Comparison of ENCODE assay signal across 10 cellular contexts in genomic region chr14:37583358-37584210, GRCh38. TPM values are rescaled to one million over a fixed set of nuclear protein-coding genes. Genes with fewer than 3 reads are reported as not detected.
DNase-seq lines count a peak whose midpoint lies in the region; ATAC-seq, FAIRE-seq and TF ChIP-seq lines count a peak whose summit lies in the region.
"Had no signal": no experiment of that assay in that cellular context is flagged by ENCODE, and none has a peak within 500 bp of the region (broad histone marks: within the 10 kb centered on the region; RNA-seq: fewer than 3 reads in every experiment).

No MANE protein-coding gene starts in this region.

- no peaks in the 10 kb centered on the region for H3K9me3 ChIP-seq in A549
- no peaks in the 10 kb centered on the region for H3K9me3 ChIP-seq in MG63
- no peaks in the 10 kb centered on the region for H3K9me3 ChIP-seq in SJSA1 (replicated peaks)
- no peaks in the 10 kb centered on the region for H3K9me3 ChIP-seq in HepG2 (ENCODE audit: low read length)

- intact Hi-C loops in HepG2 (cut with micrococcal nuclease; ENCODE audit: unreplicated experiment): no loop called here

- peak overlapping the region; percentile 81 for H3K4me3 ChIP-seq in A549
- H3K4me3 ChIP-seq in MG63: peak overlapping the region; percentile 44
- peak overlapping the region; percentile 34 for H3K4me3 ChIP-seq in SJSA1
- H3K4me3 ChIP-seq in HepG2 (replicated peaks in 1 of 3; ENCODE audit: insufficient read depth in 1 of 3, low read depth in 2 of 3, low read length in 3 of 3): peak overlapping the region; percentile 46 to 70 (median 68); a peak in 5 of 6 replicates

- CTCF ChIA-PET in A549 (lab: Yijun Ruan, JAX): interaction anchor here (1.3 to 1.6 kb wide), 2 partner anchors 17 to 23 kb away, joined by 3 read pairs; no protein-coding TSS in a partner anchor
- CTCF ChIA-PET in HepG2 (lab: Yijun Ruan, JAX; ENCODE audit: low intra/inter-chr PET ratio, low total read pairs): no interaction called here

- in situ Hi-C loops in HepG2 (cut with HindIII; ENCODE audit: extremely low pct_ligation_motif_present, low pct_unique_long_range_greater_than_20kb): no loop called here

- H3K4me1 Mint-ChIP-seq in activated T-helper 17 cell treated with anti-CD3 and anti-CD28 coated beads, Interleukin-2, amount 50 U/mL, for 72 hours: no peaks in the 10 kb centered on the region

- H3K36me3 Mint-ChIP-seq in activated T-helper 17 cell treated with anti-CD3 and anti-CD28 coated beads, Interleukin-2, amount 50 U/mL, for 72 hours (ENCODE audit: low read depth): peaks cover 5% of the 10 kb centered on the region

- TF ChIP-seq POLR2A in A549 (IDR thresholded peaks at IDR 0.05; ENCODE audit: low read length): peak; percentile 25
- peak in 1 of 2 experiments; percentile 41; a peak in 2 of 4 replicates for TF ChIP-seq POLR2A in HepG2 (IDR thresholded peaks at IDR 0.05; ENCODE audit: insufficient read depth in 1 of 2, low read depth in 2 of 2, low read length in 2 of 2)

- ATAC-seq in A549 (peak; percentile 78 to 82), HepG2 (peak; percentile 64), HG02610 (IDR thresholded peaks at IDR 0.05; ENCODE audit: unreplicated experiment) (no peak)
- no peak for ATAC-seq in activated T-helper 17 cell treated with anti-CD3 and anti-CD28 coated beads, Interleukin-2, amount 50 U/mL, for 72 hours (replicated peaks)

- peaks cover 34% of the 10 kb centered on the region for H3K27me3 Mint-ChIP-seq in activated T-helper 17 cell treated with anti-CD3 and anti-CD28 coated beads, Interleukin-2, amount 50 U/mL, for 72 hours

- peak overlapping the region; percentile 47 for H3K9ac ChIP-seq in HepG2 (ENCODE audit: insufficient read depth, low read depth, low read length)

- H3K27ac Mint-ChIP-seq in activated T-helper 17 cell treated with anti-CD3 and anti-CD28 coated beads, Interleukin-2, amount 50 U/mL, for 72 hours: no peak overlapping the region

- peaks cover 30% of the 10 kb centered on the region for H3K4me1 ChIP-seq in A549
- peaks cover 10% of the 10 kb centered on the region; the same call in 1 of the 2 replicates for H3K4me1 ChIP-seq in SJSA1 (replicated peaks)
- peaks cover 24% of the 10 kb centered on the region for H3K4me1 ChIP-seq in HepG2 (ENCODE audit: insufficient read depth, low read length)

- no peaks in the 10 kb centered on the region for H3K9me3 Mint-ChIP-seq in activated T-helper 17 cell treated with anti-CD3 and anti-CD28 coated beads, Interleukin-2, amount 50 U/mL, for 72 hours

- TF ChIP-seq RAD21 in A549 (conservative IDR thresholded peaks at IDR 0.05 in 1 of 2, IDR thresholded peaks at IDR 0.05 in 1 of 2) (no peak), HepG2 (CRISPR knock-in tag; IDR thresholded peaks at IDR 0.05) (peak; percentile 48)

- TF ChIP-seq CTCF in A549 (IDR thresholded peaks at IDR 0.05) (0 out of 3 replicates have a peak, but pooled peaks have one; percentile 6), HepG2 (CRISPR knock-in tag; IDR thresholded peaks at IDR 0.05) (peak; percentile 32; the same call in 1 of the 2 replicates)

- H3K4me3 Mint-ChIP-seq in activated T-helper 17 cell treated with anti-CD3 and anti-CD28 coated beads, Interleukin-2, amount 50 U/mL, for 72 hours: no peak overlapping the region

- no TSS peak for BruUV-seq in HepG2 (replicated peaks; lab: Mats Ljungman, UMichigan)

- H3K27me3 ChIP-seq in MG63 (peaks cover 3% of the 10 kb centered on the region; the same call in 1 of the 2 replicates), SJSA1 (replicated peaks) (0 out of 2 replicates have a peak, but pooled peaks cover 2% of the 10 kb centered on the region), HepG2 (ENCODE audit: control insufficient read depth in 1 of 2, insufficient read depth in 2 of 2, low read length in 2 of 2) (no peaks in the 10 kb centered on the region; a peak in 1 of 5 replicates)

- no peaks in the 10 kb centered on the region for H4K20me1 ChIP-seq in HepG2 (ENCODE audit: insufficient read depth, low read length)

- under 1% methylated on average over 36 of the region's 67 CpGs for WGBS in A549 (ENCODE audit: missing lambda C conversion rate)
- WGBS in HepG2 (ENCODE audit: low lambda C conversion rate): 73% methylated on average over 67 of the region's 67 CpGs

- H3K36me3 ChIP-seq in MG63 (no peaks in the 10 kb centered on the region), SJSA1 (no peaks in the 10 kb centered on the region), HepG2 (replicated peaks in 1 of 2; ENCODE audit: control insufficient read depth in 1 of 2, insufficient read depth in 2 of 2, low read length in 2 of 2) (no peaks in the 10 kb centered on the region)

- TF ChIP-seq EP300 in A549 (IDR thresholded peaks at IDR 0.05) (no peak), HepG2 (IDR thresholded peaks at IDR 0.05; ENCODE audit: low read depth in 2 of 2, low read length in 2 of 2) (no peak), HepG2 (CRISPR knock-in tag; IDR thresholded peaks at IDR 0.05; ENCODE audit: borderline replicate concordance) (peak; percentile 54; the same call in 1 of the 2 replicates)

- POLR2A ChIA-PET in A549 (lab: Yijun Ruan, JAX): no interaction called here
- POLR2A ChIA-PET in HepG2 (lab: Yijun Ruan, JAX): interaction anchor here (1.1 to 3.4 kb wide), 3 partner anchors 12 to 346 kb away, joined by 3 to 15 read pairs (median 4); partner anchors contain the start of genes FOXA1 and TTC6

- DNase-seq in A549 (ENCODE audit: low read depth in 1 of 2, low spot score in 1 of 2) (peak in 1 of 2 experiments; percentile 55), MG63 (peak; percentile 8), SJSA1 (ENCODE audit: low read depth in 1 of 2, low spot score in 2 of 2) (no peak), HepG2 (ENCODE audit: low spot score) (peak; percentile 54), hippocampal formation (lab: John Stamatoyannopoulos, UW) (no peak)
- DNase-seq in activated CD4-positive, CD25-positive, alpha-beta regulatory T cell treated with anti-CD3 and anti-CD28 coated beads, Interleukin-2, amount 50 U/mL, for 72 hours: no peak
- DNase-seq: amniotic stem cell had no signal

- FAIRE-seq in A549 (lab: Jason Lieb, UNC) (no peak), HepG2 (lab: Jason Lieb, UNC) (no peak)

- H3K4me2 ChIP-seq in A549 (peak overlapping the region; percentile 94), HepG2 (ENCODE audit: low read depth, low read length) (peak overlapping the region; percentile 45)

- peaks cover 4% of the 10 kb centered on the region for H3K79me2 ChIP-seq in HepG2 (ENCODE audit: insufficient read depth, low read length)

- no peak overlapping the region for H2AFZ ChIP-seq in HepG2 (ENCODE audit: low read length)

- peak overlapping the region; percentile 87 to 90 for H3K27ac ChIP-seq in A549
- no peak overlapping the region for H3K27ac ChIP-seq in SJSA1
- peak overlapping the region; percentile 43 for H3K27ac ChIP-seq in HepG2 (ENCODE audit: extremely low read length, insufficient read depth, low read length)

RNA-seq across cellular contexts. Expression of gene FOXA1, which starts 11.5 kb away (rescaled TPM):
- polyA plus RNA-seq in A549 (2011; rRNA removed): 17.9 and 18.1 TPM in 2 replicates
- polyA plus RNA-seq in A549 (2012; cell fraction: cytosol; rRNA removed): 11.1 and 15.1 TPM in 2 replicates
- polyA plus RNA-seq in A549 (2012; cell fraction: nucleus; rRNA removed): 14.2 and 22.2 TPM in 2 replicates
- 5.5 to 5.9 TPM (median 5.8 TPM) in 3 replicates for polyA plus RNA-seq in A549 (2017; fragmentation: RNase III; extraction: RNeasy Plus Mini Kit Qiagen cat#74134 plus additional on column Dnase treatment)
- 15.5 and 16.1 TPM in 2 replicates for polyA minus RNA-seq in A549 (2011; rRNA and poly(A)+ RNA removed)
- total RNA-seq in MG63 (2014; rRNA removed; shearing (Covaris generic); ENCODE audit: low replicate concordance): 0.64 TPM in 1 of 2 replicates, not detected in the other
- total RNA-seq in SJSA1 (2014; rRNA removed; shearing (Covaris generic)): 0.87 TPM in 1 of 2 replicates, not detected in the other
- 58.1 and 58.6 TPM in 2 replicates for total RNA-seq in HepG2 (2016; rRNA removed; fragmentation: Illumina TruSeq; extraction: Trizol)
- total RNA-seq in HepG2 (2016; cell fraction: cytosol; rRNA removed; fragmentation: Illumina TruSeq; extraction: Trizol; ENCODE audit: low read depth): 14.5 and 16.1 TPM in 2 replicates
- 51.7 and 53.7 TPM in 2 replicates for total RNA-seq in HepG2 (2016; cell fraction: insoluble cytoplasmic fraction; rRNA removed; fragmentation: Illumina TruSeq; extraction: Trizol)
- 58.2 and 61.8 TPM in 2 replicates for total RNA-seq in HepG2 (2016; cell fraction: membrane; rRNA removed; fragmentation: Illumina TruSeq; extraction: Trizol)
- total RNA-seq in HepG2 (2016; cell fraction: nucleus; rRNA removed; fragmentation: Illumina TruSeq; extraction: Trizol): 59.1 and 60.1 TPM in 2 replicates
- 43.4 and 47.6 TPM in 2 replicates for polyA plus RNA-seq in HepG2 (2011; rRNA removed)
- polyA plus RNA-seq in HepG2 (2011; cell fraction: cytosol; rRNA removed): 41.8 and 44.7 TPM in 2 replicates
- 54.5 and 66.1 TPM in 2 replicates for polyA plus RNA-seq in HepG2 (2011; cell fraction: nucleus; rRNA removed)
- polyA plus RNA-seq in HepG2 (2012): 32.0 and 32.4 TPM in 2 replicates
- polyA plus RNA-seq in HepG2 (2016; cell fraction: cytosol; fragmentation: Illumina TruSeq; extraction: Trizol; ENCODE audit: low read depth): 9.3 and 9.9 TPM in 2 replicates
- polyA plus RNA-seq in HepG2 (2016; cell fraction: insoluble cytoplasmic fraction; fragmentation: Illumina TruSeq; extraction: Trizol; ENCODE audit: low read depth): 93.1 and 102 TPM in 2 replicates
- polyA plus RNA-seq in HepG2 (2016; cell fraction: membrane; fragmentation: Illumina TruSeq; extraction: Trizol; ENCODE audit: low read depth): 37.3 and 39.0 TPM in 2 replicates
- 98.8 and 112 TPM in 2 replicates for polyA plus RNA-seq in HepG2 (2016; cell fraction: nucleus; fragmentation: Illumina TruSeq; extraction: Trizol; ENCODE audit: insufficient read depth, low read depth)
- polyA minus RNA-seq in HepG2 (2011; rRNA and poly(A)+ RNA removed; ENCODE audit: low replicate concordance): 4.0 and 60.9 TPM in 2 replicates
- polyA minus RNA-seq in HepG2 (2011; cell fraction: cytosol; rRNA and poly(A)+ RNA removed): 54.0 and 57.6 TPM in 2 replicates
- polyA minus RNA-seq in HepG2 (2011; cell fraction: nucleus; rRNA and poly(A)+ RNA removed): 76.0 and 85.0 TPM in 2 replicates
- under 1 TPM in 1 of 2 donors, not detected in 1; 0.21 TPM for total RNA-seq in activated T-helper 17 cell treated with anti-CD3 and anti-CD28 coated beads, Interleukin-2, amount 50 U/mL, for 72 hours
- total RNA-seq: T-helper 1 cell treated with Interleukin-12 subunit alpha and Interleukin-12 subunit beta and Interleukin-4 antibody, amounts not matched to agents 30 ng/mL and 1 ng/mL, for 36 hours had no signal

RNA-seq across cellular contexts. Expression of gene TTC6, which starts 11.8 kb away (rescaled TPM):
- polyA plus RNA-seq in A549 (2011; rRNA removed) (0.79 and 1.7 TPM in 2 replicates), A549 (2017; fragmentation: RNase III; extraction: RNeasy Plus Mini Kit Qiagen cat#74134 plus additional on column Dnase treatment) (0.21 to 0.41 TPM (median 0.34 TPM) in 3 replicates), HepG2 (2011; rRNA removed) (8.6 and 9.3 TPM in 2 replicates)
- polyA plus RNA-seq in A549 (2012; cell fraction: cytosol; rRNA removed): 0.18 and 0.22 TPM in 2 replicates
- polyA plus RNA-seq in A549 (2012; cell fraction: nucleus; rRNA removed): 0.53 and 1.3 TPM in 2 replicates
- 1.3 and 1.8 TPM in 2 replicates for polyA minus RNA-seq in A549 (2011; rRNA and poly(A)+ RNA removed)
- not detected in 2 replicates for total RNA-seq in MG63 (2014; rRNA removed; shearing (Covaris generic); ENCODE audit: low replicate concordance)
- not detected in 2 replicates for total RNA-seq in SJSA1 (2014; rRNA removed; shearing (Covaris generic))
- 13.2 and 27.4 TPM in 2 replicates for total RNA-seq in HepG2 (2016; rRNA removed; fragmentation: Illumina TruSeq; extraction: Trizol)
- total RNA-seq in HepG2 (2016; cell fraction: cytosol; rRNA removed; fragmentation: Illumina TruSeq; extraction: Trizol; ENCODE audit: low read depth): 21.5 and 24.0 TPM in 2 replicates
- 11.2 and 26.5 TPM in 2 replicates for total RNA-seq in HepG2 (2016; cell fraction: insoluble cytoplasmic fraction; rRNA removed; fragmentation: Illumina TruSeq; extraction: Trizol)
- 16.2 and 16.4 TPM in 2 replicates for total RNA-seq in HepG2 (2016; cell fraction: membrane; rRNA removed; fragmentation: Illumina TruSeq; extraction: Trizol)
- 87.8 and 88.1 TPM in 2 replicates for total RNA-seq in HepG2 (2016; cell fraction: nucleus; rRNA removed; fragmentation: Illumina TruSeq; extraction: Trizol)
- 2.6 and 3.9 TPM in 2 replicates for polyA plus RNA-seq in HepG2 (2011; cell fraction: cytosol; rRNA removed)
- 28.3 and 28.6 TPM in 2 replicates for polyA plus RNA-seq in HepG2 (2011; cell fraction: nucleus; rRNA removed)
- polyA plus RNA-seq in HepG2 (2012): 7.9 and 8.5 TPM in 2 replicates
- 3.5 and 4.5 TPM in 2 replicates for polyA plus RNA-seq in HepG2 (2016; cell fraction: cytosol; fragmentation: Illumina TruSeq; extraction: Trizol; ENCODE audit: low read depth)
- 5.4 and 8.4 TPM in 2 replicates for polyA plus RNA-seq in HepG2 (2016; cell fraction: insoluble cytoplasmic fraction; fragmentation: Illumina TruSeq; extraction: Trizol; ENCODE audit: low read depth)
- polyA plus RNA-seq in HepG2 (2016; cell fraction: membrane; fragmentation: Illumina TruSeq; extraction: Trizol; ENCODE audit: low read depth): 4.9 and 5.2 TPM in 2 replicates
- polyA plus RNA-seq in HepG2 (2016; cell fraction: nucleus; fragmentation: Illumina TruSeq; extraction: Trizol; ENCODE audit: insufficient read depth, low read depth): 52.2 and 52.8 TPM in 2 replicates
- 0.61 and 8.5 TPM in 2 replicates for polyA minus RNA-seq in HepG2 (2011; rRNA and poly(A)+ RNA removed; ENCODE audit: low replicate concordance)
- polyA minus RNA-seq in HepG2 (2011; cell fraction: cytosol; rRNA and poly(A)+ RNA removed): 4.9 and 5.1 TPM in 2 replicates
- 136 TPM in 2 replicates for polyA minus RNA-seq in HepG2 (2011; cell fraction: nucleus; rRNA and poly(A)+ RNA removed)
- not detected for total RNA-seq in activated T-helper 17 cell treated with anti-CD3 and anti-CD28 coated beads, Interleukin-2, amount 50 U/mL, for 72 hours
- total RNA-seq: T-helper 1 cell treated with Interleukin-12 subunit alpha and Interleukin-12 subunit beta and Interleukin-4 antibody, amounts not matched to agents 30 ng/mL and 1 ng/mL, for 36 hours had no signal

Comparison
In these comparisons a context has a peak if more than half of its experiments do, and no peak if none do; other contexts are left out.
1. ATAC-seq: peak in A549 (2 of 2) and HepG2 (single experiment); none in activated T-helper 17 cell treated with anti-CD3 and anti-CD28 coated beads, Interleukin-2, amount 50 U/mL, for 72 hours (single experiment) and HG02610 (single experiment).
2. DNase-seq: peak in MG63 (single experiment) and HepG2 (single experiment); none in SJSA1 (0 of 2), hippocampal formation (0 of 2) and activated CD4-positive, CD25-positive, alpha-beta regulatory T cell treated with anti-CD3 and anti-CD28 coated beads, Interleukin-2, amount 50 U/mL, for 72 hours (single experiment).
3. RNA of gene TTC6, which starts 11.8 kb away (total RNA-seq): 11.2 to 88.1 TPM in HepG2; not detected in MG63, not detected in SJSA1 and not detected in activated T-helper 17 cell treated with anti-CD3 and anti-CD28 coated beads, Interleukin-2, amount 50 U/mL, for 72 hours; every median in the first group is over 10 times any median in the second.
4. Of the 38 proteins assayed by ChIP-seq in both HepG2 and A549: peak only in HepG2: CHD4, JUNB, KDM1A, MYC and RAD21; only in A549: BCL3 and SMC3; in both: CTCF and PHF8; in neither: 25; mixed calls (peak in some experiments, not most) for 4.
5. Peak in every context shown above with its lines, with median percentiles within 50 percentile points of each other: H3K4me3 ChIP-seq.